In the genomic region with DNA sequence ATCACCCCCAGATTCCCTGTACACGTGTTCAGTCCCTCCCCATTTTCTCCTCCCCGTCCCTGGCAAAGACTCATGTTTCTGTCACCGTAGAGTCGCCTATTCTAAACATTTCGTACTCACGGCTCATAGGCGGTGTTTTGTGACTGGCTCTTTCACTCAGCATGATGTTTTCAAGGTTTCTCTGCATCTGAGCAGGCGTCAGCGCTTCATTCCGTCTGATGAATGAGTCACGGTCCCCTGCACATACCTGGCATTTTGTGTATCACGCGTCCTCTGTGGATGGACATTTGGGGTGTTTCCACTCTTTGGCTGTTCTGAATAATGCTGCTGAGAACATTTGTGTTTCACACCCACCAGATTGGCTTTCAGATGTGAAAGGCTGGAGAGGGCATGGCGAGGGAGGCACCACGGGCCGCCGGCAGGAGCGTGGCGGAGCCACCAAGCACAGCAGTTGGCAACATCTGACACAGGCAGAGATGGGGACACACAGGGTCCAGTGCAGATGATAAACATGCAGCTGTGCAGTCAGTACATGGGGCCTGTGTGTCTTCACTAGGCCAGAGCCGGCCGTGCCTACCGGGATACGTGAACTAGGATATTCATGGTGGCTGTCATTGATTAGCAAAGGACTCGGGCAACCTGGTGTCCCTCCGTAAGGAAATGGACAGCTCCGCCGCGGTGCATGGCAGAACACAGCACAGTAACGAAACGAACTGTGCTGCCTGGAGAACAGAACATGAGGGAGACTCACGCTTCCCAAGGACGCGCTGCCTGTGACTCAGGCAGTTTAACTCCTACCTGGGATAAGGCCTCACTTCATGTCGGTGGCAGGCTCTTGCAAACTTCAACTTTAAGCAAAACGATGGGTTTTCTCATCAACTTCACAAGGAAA, we compare ENCODE assay signal across 1 cellular context.
TF ChIP-seq lines count a peak whose summit lies in the region.

No MANE protein-coding gene starts in this region.

TF ChIP-seq in H1, 55 proteins besides CTCF, POLR2A, EP300 and RAD21:
- TF ChIP-seq RNF2 (IDR thresholded peaks at IDR 0.05; ENCODE audit: borderline replicate concordance, low read depth, low read length, missing control alignments, poor library complexity, severe bottlenecking) (no peak), TAF7 (optimal IDR thresholded peaks at IDR 0.05; ENCODE audit: borderline replicate concordance, low read depth, low read length) (no peak), SAP30 (IDR thresholded peaks at IDR 0.05; ENCODE audit: insufficient read depth, insufficient replicate concordance, low read length) (no peak), RXRA (IDR thresholded peaks at IDR 0.05; ENCODE audit: insufficient read depth, low read depth, low read length) (no peak), SP4 (IDR thresholded peaks at IDR 0.05; ENCODE audit: low read length) (no peak), NANOG (IDR thresholded peaks at IDR 0.05; ENCODE audit: insufficient read depth, low read depth, low read length, poor library complexity, severe bottlenecking) (no peak), FOSL1 (IDR thresholded peaks at IDR 0.05; ENCODE audit: insufficient read depth, low read depth, low read length) (no peak), BACH1 (IDR thresholded peaks at IDR 0.05; ENCODE audit: low read length) (no peak), PHF8 (conservative IDR thresholded peaks at IDR 0.05; ENCODE audit: low read depth, low read length) (no peak), EZH2 (IDR thresholded peaks at IDR 0.05; ENCODE audit: low read depth, low read length, severe bottlenecking) (no peak), RBBP5 (IDR thresholded peaks at IDR 0.05; ENCODE audit: borderline replicate concordance, low read depth, low read length) (no peak), HDAC6 (IDR thresholded peaks at IDR 0.05; ENCODE audit: low read depth, low read length) (no peak), SRF (IDR thresholded peaks at IDR 0.05; ENCODE audit: low read depth, low read length) (no peak), GTF2F1 (IDR thresholded peaks at IDR 0.05; ENCODE audit: borderline replicate concordance, low read depth, low read length) (no peak), JUN (IDR thresholded peaks at IDR 0.05; ENCODE audit: low read depth, low read length) (no peak), CBX5 (IDR thresholded peaks at IDR 0.05; ENCODE audit: low read depth, low read length) (no peak), CREB1 (IDR thresholded peaks at IDR 0.05) (no peak), KDM5A (IDR thresholded peaks at IDR 0.05; ENCODE audit: low read length) (no peak)
- TF ChIP-seq, protein P1, sequence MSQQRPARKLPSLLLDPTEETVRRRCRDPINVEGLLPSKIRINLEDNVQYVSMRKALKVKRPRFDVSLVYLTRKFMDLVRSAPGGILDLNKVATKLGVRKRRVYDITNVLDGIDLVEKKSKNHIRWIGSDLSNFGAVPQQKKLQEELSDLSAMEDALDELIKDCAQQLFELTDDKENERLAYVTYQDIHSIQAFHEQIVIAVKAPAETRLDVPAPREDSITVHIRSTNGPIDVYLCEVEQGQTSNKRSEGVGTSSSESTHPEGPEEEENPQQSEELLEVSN (IDR thresholded peaks at IDR 0.05), result no peak
